17 cellular contexts compared by ENCODE assay signal in genomic region chr6:1766663-1767062, GRCh38.
DNase-seq lines count a peak whose midpoint lies in the region; ATAC-seq and TF ChIP-seq lines count a peak whose summit lies in the region.
"Had no signal": no experiment of that assay in that cellular context is flagged by ENCODE, and none has a peak within 500 bp of the region (broad histone marks: within the 10 kb centered on the region; RNA-seq: fewer than 3 reads in every experiment).

No MANE protein-coding gene starts in this region.

- H3K27ac ChIP-seq in GM23248 (no peak overlapping the region), OCI-LY7 (ENCODE audit: low read depth, low read length, poor library complexity, severe bottlenecking) (no peak overlapping the region)
- H3K27ac ChIP-seq: BLaER1 had no signal

- H3K4me3 ChIP-seq in GM23248, result no peak overlapping the region
- H3K4me3 ChIP-seq in OCI-LY7 (ENCODE audit: low read depth, low read length, poor library complexity, severe bottlenecking), result no peak overlapping the region
- H3K4me3 ChIP-seq: BLaER1 had no signal

- H3K4me2 ChIP-seq in GM23248 (ENCODE audit: unreplicated experiment), result peak overlapping the region; percentile 64
- H3K4me2 ChIP-seq in OCI-LY7 (ENCODE audit: low read length), result no peak overlapping the region
- H3K4me2 ChIP-seq: BLaER1 had no signal

- H3K27me3 ChIP-seq in GM23248 (replicated peaks; ENCODE audit: insufficient read depth), result no peaks in the 10 kb centered on the region
- H3K27me3 ChIP-seq: BLaER1 had no signal

- DNase-seq in GM23248 (peak; percentile 53), NCI-H69 (lab: John Stamatoyannopoulos, UW) (peak; percentile 34), dermis microvascular lymphatic vessel endothelial cell (ENCODE audit: low read depth in 2 of 2) (peak; percentile 61 to 85), myocyte (ENCODE audit: low read depth) (peak; percentile 38), NCI-H187 treated with DMSO at 0.1 percent for 48 hours (lab: John Stamatoyannopoulos, UW) (no peak), OCI-LY7 (ENCODE audit: low spot score) (no peak)
- DNase-seq in activated T-cell treated with anti-CD3 and anti-CD28 coated beads, Interleukin-2, amount 50 U/mL, for 48 hours, result no peak
- DNase-seq: activated CD8-positive, alpha-beta memory T cell treated with anti-CD3 and anti-CD28 coated beads, Interleukin-2, amount 10 ng/mL, durations not matched to agents 7 days and 5 days; activated naive CD4-positive, alpha-beta T cell treated with Interleukin-2 at 50 U/mL for 16 hours; DND-41; glutamatergic neuron; H7; NCI-H2227 treated with DMSO at 0.1 percent for 48 hours; OCI-M1 had no signal

- no peak for ATAC-seq in HG03378 (IDR thresholded peaks at IDR 0.05; ENCODE audit: unreplicated experiment)
- ATAC-seq: activated CD8-positive, alpha-beta memory T cell treated with anti-CD3 and anti-CD28 coated beads, Interleukin-2, amount 10 ng/mL, durations not matched to agents 7 days and 5 days; WTC11 had no signal

- in situ Hi-C loops in GM23248 (cut with MboI), result no loop called here

- H3K4me1 ChIP-seq in GM23248 (ENCODE audit: insufficient read depth) (peaks cover 40% of the 10 kb centered on the region), OCI-LY7 (ENCODE audit: insufficient read depth, low read length, poor library complexity, severe bottlenecking) (no peaks in the 10 kb centered on the region)

- H3K79me2 ChIP-seq in GM23248 (ENCODE audit: insufficient read depth) (no peaks in the 10 kb centered on the region), OCI-LY7 (ENCODE audit: insufficient read depth, low read depth, low read length) (no peaks in the 10 kb centered on the region)

- WGBS in GM23248 (ENCODE audit: low coverage in 1 of 2, low lambda C conversion rate in 2 of 2, missing lambda C conversion rate in 2 of 2), 2 experiments, result 85 to 92% methylated on average over 8 of the region's 8 CpGs

- H3K36me3 ChIP-seq in GM23248 (ENCODE audit: low read depth) (no peaks in the 10 kb centered on the region), OCI-LY7 (ENCODE audit: insufficient read depth, low read length) (no peaks in the 10 kb centered on the region)
- H3K36me3 ChIP-seq: BLaER1 had no signal

- no peaks in the 10 kb centered on the region for H3K9me3 ChIP-seq in GM23248 (ENCODE audit: low read depth)
- H3K9me3 ChIP-seq in OCI-LY7 (ENCODE audit: low read length), result no peaks in the 10 kb centered on the region
- H3K9me3 ChIP-seq: BLaER1 had no signal

- CTCF ChIA-PET in OCI-LY7 (lab: Charles Lee; ENCODE audit: unreplicated experiment), result no interaction called here

- H3K9ac ChIP-seq in GM23248, result no peak overlapping the region
- H3K9ac ChIP-seq: BLaER1 had no signal

- no peak for TF ChIP-seq CTCF in OCI-LY7 (conservative IDR thresholded peaks at IDR 0.05; ENCODE audit: low read length)

- no peaks in the 10 kb centered on the region for H4K20me1 ChIP-seq in GM23248 (ENCODE audit: insufficient read depth)
- no peaks in the 10 kb centered on the region for H4K20me1 ChIP-seq in OCI-LY7 (ENCODE audit: insufficient read depth, low read length)
- H4K20me1 ChIP-seq: BLaER1 had no signal

- H3K9me2 ChIP-seq in GM23248 (ENCODE audit: insufficient read depth) (no peaks in the 10 kb centered on the region), OCI-LY7 (ENCODE audit: insufficient read depth, low read length) (no peaks in the 10 kb centered on the region)

- BruUV-seq in OCI-LY7 (replicated peaks; lab: Mats Ljungman, UMichigan), result no TSS peak

- H3F3A ChIP-seq in GM23248 (ENCODE audit: insufficient read depth), result peaks cover 24% of the 10 kb centered on the region

- intact Hi-C loops in OCI-LY7 (cut with micrococcal nuclease; ENCODE audit: unreplicated experiment), result no loop called here

- POLR2A ChIA-PET in OCI-LY7 (lab: Charles Lee), result interaction anchor here (0.6 to 1.1 kb wide), 3 partner anchors 221 to 1029 kb away, joined by 3 to 5 read pairs (median 4); no protein-coding TSS in a partner anchor

- H2AFZ ChIP-seq in GM23248 (no peak overlapping the region), OCI-LY7 (ENCODE audit: low read length) (no peak overlapping the region)

Comparison
In these comparisons a context has a peak if more than half of its experiments do, and no peak if none do; other contexts are left out.
1. DNase-seq: peak in GM23248 (single experiment), NCI-H69 (single experiment), dermis microvascular lymphatic vessel endothelial cell (2 of 2) and myocyte (single experiment); none in NCI-H187 treated with DMSO at 0.1 percent for 48 hours (single experiment), OCI-LY7 (single experiment) and activated T-cell treated with anti-CD3 and anti-CD28 coated beads, Interleukin-2, amount 50 U/mL, for 48 hours (0 of 2).